8 cellular contexts compared by ENCODE assay signal in the genomic region with DNA sequence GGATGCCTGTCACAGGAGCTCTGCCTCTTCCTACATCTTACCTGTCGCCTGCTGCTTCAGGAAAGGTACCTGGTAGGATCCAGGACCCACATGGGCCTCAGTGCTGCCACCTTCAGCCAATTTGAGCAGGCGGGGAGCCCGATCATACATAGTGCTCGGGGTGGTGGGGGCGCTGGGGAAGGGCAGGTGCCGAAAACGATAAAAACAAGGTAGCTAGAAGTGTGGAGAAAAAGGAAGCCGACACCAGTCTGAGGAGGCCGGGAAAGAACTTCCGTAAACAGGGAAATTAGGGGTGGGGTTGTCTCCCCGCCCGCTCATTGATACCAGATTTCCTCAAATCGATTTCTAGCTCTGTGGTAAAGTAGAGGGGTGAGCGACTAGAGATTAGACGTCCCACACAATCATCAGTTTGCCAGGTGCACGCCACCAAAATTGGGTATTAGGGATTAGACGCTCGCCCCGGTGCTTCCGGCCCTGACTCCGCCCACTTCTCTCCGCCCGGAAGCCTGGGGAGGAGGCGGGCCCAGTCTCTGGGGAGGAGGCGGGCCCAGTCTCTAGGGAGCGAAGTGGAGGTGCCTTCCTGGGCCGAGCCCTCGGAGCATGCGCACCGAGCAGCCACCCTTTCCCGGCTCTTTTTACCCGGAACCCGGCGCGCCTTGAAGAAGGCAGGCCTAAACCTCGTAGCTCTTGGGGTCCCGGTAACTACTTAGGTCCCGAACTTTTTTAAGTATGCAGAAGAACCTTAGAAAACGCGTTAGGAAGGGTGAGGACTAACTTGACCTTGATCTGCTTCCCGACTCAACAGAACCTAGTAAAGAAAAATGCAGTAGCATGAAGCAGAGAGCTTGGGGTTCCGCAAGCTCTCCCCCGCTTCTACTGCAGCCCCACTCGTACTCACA. TPM values are rescaled to one million over a fixed set of nuclear protein-coding genes. Genes with fewer than 3 reads are reported as not detected.
DNase-seq lines count a peak whose midpoint lies in the region; ATAC-seq and TF ChIP-seq lines count a peak whose summit lies in the region.

A gene (minus strand): TSS at position 476 of the 899 bp plus-strand sequence.

- TF ChIP-seq CTCF in GM12872 (IDR thresholded peaks at IDR 0.05; ENCODE audit: insufficient read depth, low read depth, low read length), result peak; percentile 54
- TF ChIP-seq CTCF in upper lobe of left lung (IDR thresholded peaks at IDR 0.05), result peak in 3 of 6 experiments; percentile 32 to 49 (median 37)

- peak in 2 of 4 donors; percentile 52 to 81 for TF ChIP-seq POLR2A in upper lobe of left lung (IDR thresholded peaks at IDR 0.05)

- 7 to 9% methylated on average over 30 to 44 of the region's 44 CpGs for WGBS in upper lobe of left lung, 2 donors

- H3K9me3 ChIP-seq in upper lobe of left lung, result no peaks in the 10 kb centered on the region

- DNase-seq in NCI-H1105 treated with DMSO at 0.1 percent for 48 hours (lab: John Stamatoyannopoulos, UW), result peak; percentile 68
- DNase-seq in SW480 (ENCODE audit: low spot score), result peak; percentile 90
- DNase-seq in amniotic epithelial cell (ENCODE audit: low read depth), result peak; percentile 83
- DNase-seq in left cardiac atrium, result peak; percentile 93
- peak; percentile 88 to 99 (median 94) for DNase-seq in posterior cingulate gyrus
- DNase-seq in upper lobe of left lung, result peak; percentile 94 to 96

- intact Hi-C loops in left cardiac atrium (cut with DNase I), result loop anchor here in 1 of 2 donors (5.0 kb wide), 1 partner anchor 119 kb away; a partner anchor contains a TSS
- intact Hi-C loops in posterior cingulate gyrus (cut with DNase I), result loop anchor here (5.0 to 10.0 kb wide), 2 partner anchors 119 to 912 kb away; a partner anchor contains a TSS

- no peaks in the 10 kb centered on the region for H3K36me3 ChIP-seq in upper lobe of left lung

- H3K4me1 ChIP-seq in upper lobe of left lung, result peaks cover 2 to 9% (median 6%) of the 10 kb centered on the region in 4 donors

- peak; percentile 97 for ATAC-seq in HG02623 (IDR thresholded peaks at IDR 0.05; ENCODE audit: unreplicated experiment)
- peak; percentile 100 for ATAC-seq in left cardiac atrium
- peak; percentile 100 for ATAC-seq in upper lobe of left lung (ENCODE audit: low FRiP score in 2 of 2)

- peak within 1 kb of the TSS; percentile 80 to 89 (median 86) for H3K27ac ChIP-seq in upper lobe of left lung

- no peaks in the 10 kb centered on the region for H3K27me3 ChIP-seq in upper lobe of left lung

- peak within 1 kb of the TSS; percentile 33 to 66 (median 55) for H3K4me3 ChIP-seq in upper lobe of left lung

- no peak for TF ChIP-seq EP300 in upper lobe of left lung (IDR thresholded peaks at IDR 0.05)

RNA-seq across cellular contexts. Expression of the gene that starts here (rescaled TPM):
- total RNA-seq in left cardiac atrium, result under 1 TPM; 0.12 to 0.24 TPM
- 1 to 10 TPM in 2 of 6 donors, under 1 TPM in 3, not detected in 1; 0.30 to 5.2 (median 0.49) TPM for total RNA-seq in upper lobe of left lung

Comparison
In these comparisons a context has a peak if more than half of its experiments do, and no peak if none do; other contexts are left out.
1. Peak in every context shown above with its lines: DNase-seq, ATAC-seq, H3K4me3 ChIP-seq and H3K27ac ChIP-seq.
2. Peak in DNase-seq and ATAC-seq in left cardiac atrium; RNA of the gene not detected or under 1 TPM.